In the genomic region with DNA sequence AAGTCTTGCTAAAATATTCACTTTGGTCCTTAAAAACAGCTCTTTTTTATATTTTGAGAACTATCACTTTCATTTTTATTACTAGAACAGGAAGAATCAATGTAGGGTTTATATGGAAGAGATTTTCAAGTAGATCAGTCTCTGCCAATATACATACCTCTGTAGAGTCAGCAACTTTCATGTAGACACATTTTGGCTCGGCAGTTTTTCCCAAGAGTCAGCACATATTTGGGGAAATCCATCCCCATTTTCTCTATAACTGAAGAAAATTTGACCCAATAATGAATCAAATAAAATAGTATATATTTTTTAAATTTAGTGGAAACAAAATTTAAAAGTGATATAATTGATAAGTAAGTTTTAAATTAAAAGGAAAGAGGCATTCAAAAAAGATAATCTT, we compare ENCODE assay signal across 18 cellular contexts.
DNase-seq lines count a peak whose midpoint lies in the region; ATAC-seq, FAIRE-seq and TF ChIP-seq lines count a peak whose summit lies in the region.
"Had no signal": no experiment of that assay in that cellular context is flagged by ENCODE, and none has a peak within 500 bp of the region (broad histone marks: within the 10 kb centered on the region; RNA-seq: fewer than 3 reads in every experiment).

No MANE protein-coding gene starts in this region.

- POLR2A ChIA-PET in A549 (lab: Yijun Ruan, JAX) (no interaction called here), IMR-90 (lab: Charles Lee; ENCODE audit: unreplicated experiment) (no interaction called here)

- no peak overlapping the region for H3K4ac ChIP-seq in IMR-90 (ENCODE audit: low read depth, low read length)

- no peaks in the 10 kb centered on the region for H3K36me3 ChIP-seq in IMR-90 (ENCODE audit: control insufficient read depth, insufficient read depth, low read length)
- no peaks in the 10 kb centered on the region for H3K36me3 ChIP-seq in kidney (ENCODE audit: control insufficient read depth in 1 of 2, insufficient read depth in 2 of 2, low read length in 2 of 2)
- H3K36me3 ChIP-seq in effector memory CD4-positive, alpha-beta T cell (ENCODE audit: control insufficient read depth, insufficient read depth, low read length): no peaks in the 10 kb centered on the region
- H3K36me3 ChIP-seq: BLaER1 treated with 17β-estradiol and CSF1 and Interleukin-3, amounts not matched to agents 10 nM and 100 nM had no signal

- no peak overlapping the region for H3K56ac ChIP-seq in IMR-90 (ENCODE audit: extremely low read depth, insufficient read depth, low read length)

- no peak overlapping the region for H3K23ac ChIP-seq in IMR-90 (ENCODE audit: low read depth, low read length)

- no peak overlapping the region for H2BK15ac ChIP-seq in IMR-90 (ENCODE audit: low read depth, low read length)

- H3K9me1 ChIP-seq in IMR-90 (ENCODE audit: insufficient read depth, low read length): no peaks in the 10 kb centered on the region

- H2AFZ ChIP-seq in IMR-90 (replicated peaks; ENCODE audit: low read length, poor library complexity): no peak overlapping the region

- intact Hi-C loops in IMR-90 (cut with micrococcal nuclease): no loop called here
- intact Hi-C loops in kidney (cut with DNase I): no loop called here

- H2BK20ac ChIP-seq in IMR-90 (ENCODE audit: low read depth, low read length): no peak overlapping the region

- DNase-seq in A549 (ENCODE audit: low read depth in 1 of 2, low spot score in 1 of 2) (no peak), IMR-90 (no peak), kidney (no peak)
- no peak for DNase-seq in effector memory CD4-positive, alpha-beta T cell
- DNase-seq: 8988T; AML-193; Caco-2; Calu3; CD4-positive, alpha-beta T cell; CD8-positive, alpha-beta T cell; DMS79 treated with DMSO at 0.1 percent for 48 hours; GF-D8 had no signal

- H4K91ac ChIP-seq in IMR-90 (ENCODE audit: insufficient read depth, low read depth, low read length): no peak overlapping the region

- no peaks in the 10 kb centered on the region for H3K27me3 ChIP-seq in IMR-90 (ENCODE audit: control insufficient read depth, insufficient read depth, low read length)
- H3K27me3 ChIP-seq in effector memory CD4-positive, alpha-beta T cell (replicated peaks; ENCODE audit: control insufficient read depth, insufficient read depth, low read length, poor library complexity, severe bottlenecking): no peaks in the 10 kb centered on the region
- H3K27me3 ChIP-seq: BLaER1 treated with 17β-estradiol and CSF1 and Interleukin-3, amounts not matched to agents 10 nM and 100 nM had no signal

- in situ Hi-C loops in IMR-90 (cut with MboI; ENCODE audit: low sequenced_read_pairs): no loop called here

- 56% methylated on average over 1 of the region's 1 CpG for WGBS in A549 (ENCODE audit: missing lambda C conversion rate)
- WGBS in IMR-90 (ENCODE audit: extremely low coverage in 2 of 2, insufficient read length in 1 of 2), 2 experiments: no CpG with 5 or more reads among the region's 1 CpG

- no peak overlapping the region for H3K14ac ChIP-seq in IMR-90 (replicated peaks; ENCODE audit: low read depth, low read length)

- no peaks in the 10 kb centered on the region for H3K79me1 ChIP-seq in IMR-90 (ENCODE audit: low read depth in 1 of 2, low read length in 2 of 2)

- TF ChIP-seq CTCF in A549 (IDR thresholded peaks at IDR 0.05) (no peak), IMR-90 (conservative IDR thresholded peaks at IDR 0.05; ENCODE audit: low read depth, low read length) (no peak), kidney (IDR thresholded peaks at IDR 0.05; ENCODE audit: borderline replicate concordance, extremely low read depth, insufficient read depth) (no peak)

- H3K9me3 ChIP-seq in A549: no peaks in the 10 kb centered on the region
- H3K9me3 ChIP-seq in IMR-90 (ENCODE audit: control insufficient read depth, insufficient read depth, low read length): no peaks in the 10 kb centered on the region
- H3K9me3 ChIP-seq in kidney (ENCODE audit: control insufficient read depth in 1 of 2, low read length in 2 of 2): no peaks in the 10 kb centered on the region
- no peaks in the 10 kb centered on the region for H3K9me3 ChIP-seq in effector memory CD4-positive, alpha-beta T cell (ENCODE audit: control insufficient read depth, low read length)
- H3K9me3 ChIP-seq: BLaER1 treated with 17β-estradiol and CSF1 and Interleukin-3, amounts not matched to agents 10 nM and 100 nM; Caco-2 had no signal

- no peak overlapping the region for H2AK5ac ChIP-seq in IMR-90 (ENCODE audit: low read depth, low read length)

- no peaks in the 10 kb centered on the region for H4K20me1 ChIP-seq in IMR-90 (ENCODE audit: insufficient read depth, low read length)
- H4K20me1 ChIP-seq: BLaER1 treated with 17β-estradiol and CSF1 and Interleukin-3, amounts not matched to agents 10 nM and 100 nM had no signal

- TF ChIP-seq EP300 in A549 (IDR thresholded peaks at IDR 0.05): no peak

- no peak overlapping the region for H3K18ac ChIP-seq in IMR-90 (ENCODE audit: low read depth, low read length)

- H2BK5ac ChIP-seq in IMR-90 (ENCODE audit: low read depth, low read length, poor library complexity, severe bottlenecking): no peak overlapping the region

- no peak overlapping the region for H2AK9ac ChIP-seq in IMR-90 (replicated peaks; ENCODE audit: low read depth, low read length, poor library complexity)

- BruUV-seq in IMR-90 (replicated peaks; lab: Mats Ljungman, UMichigan): no TSS peak

- dilution Hi-C loops in IMR-90 (cut with HindIII; ENCODE audit: low sequenced_read_pairs, unreplicated experiment): no loop called here

- TF ChIP-seq POLR2A in A549 (IDR thresholded peaks at IDR 0.05; ENCODE audit: low read length) (no peak), IMR-90 (IDR thresholded peaks at IDR 0.05; ENCODE audit: low read depth, low read length) (no peak)

- TF ChIP-seq RAD21 in A549 (conservative IDR thresholded peaks at IDR 0.05 in 1 of 2, IDR thresholded peaks at IDR 0.05 in 1 of 2): no peak
- TF ChIP-seq RAD21 in IMR-90 (IDR thresholded peaks at IDR 0.05; ENCODE audit: low read length): no peak

- no peak overlapping the region for H4K8ac ChIP-seq in IMR-90 (ENCODE audit: low read depth in 2 of 2, low read length in 2 of 2)

- H3K4me3 ChIP-seq in A549: no peak overlapping the region
- H3K4me3 ChIP-seq in IMR-90 (ENCODE audit: insufficient read depth, low read depth, low read length): no peak overlapping the region
- no peak overlapping the region for H3K4me3 ChIP-seq in kidney (ENCODE audit: low read length in 2 of 2)
- H3K4me3 ChIP-seq in effector memory CD4-positive, alpha-beta T cell (ENCODE audit: insufficient read depth, low read depth, low read length, poor library complexity, severe bottlenecking): no peak overlapping the region
- H3K4me3 ChIP-seq: BLaER1 treated with 17β-estradiol and CSF1 and Interleukin-3, amounts not matched to agents 10 nM and 100 nM had no signal

- no peak overlapping the region for H2BK120ac ChIP-seq in IMR-90 (ENCODE audit: low read depth, low read length)

- FAIRE-seq in A549 (lab: Jason Lieb, UNC): no peak
- FAIRE-seq in kidney (lab: Jason Lieb, UNC): peak; percentile 38
- FAIRE-seq: D721Med, GM12891, GM19239 had no signal

- H3K9ac ChIP-seq in IMR-90 (ENCODE audit: low read depth, low read length): no peak overlapping the region
- no peak overlapping the region for H3K9ac ChIP-seq in kidney (ENCODE audit: low read length in 2 of 2)
- H3K9ac ChIP-seq: BLaER1 treated with 17β-estradiol and CSF1 and Interleukin-3, amounts not matched to agents 10 nM and 100 nM had no signal

- no peaks in the 10 kb centered on the region for H3K4me1 ChIP-seq in A549
- no peaks in the 10 kb centered on the region for H3K4me1 ChIP-seq in IMR-90 (ENCODE audit: control insufficient read depth, insufficient read depth, low read length)
- H3K4me1 ChIP-seq in kidney (ENCODE audit: control insufficient read depth in 1 of 2, insufficient read depth in 1 of 2, low read depth in 1 of 2, low read length in 2 of 2): no peaks in the 10 kb centered on the region
- H3K4me1 ChIP-seq in effector memory CD4-positive, alpha-beta T cell (ENCODE audit: control insufficient read depth, insufficient read depth, low read length, poor library complexity, severe bottlenecking): no peaks in the 10 kb centered on the region
- H3K4me1 ChIP-seq: BLaER1 treated with 17β-estradiol and CSF1 and Interleukin-3, amounts not matched to agents 10 nM and 100 nM; Caco-2 had no signal

- no peak overlapping the region for H3K27ac ChIP-seq in A549
- H3K27ac ChIP-seq in IMR-90 (ENCODE audit: insufficient read depth, low read length): no peak overlapping the region
- H3K27ac ChIP-seq in kidney (ENCODE audit: low read depth in 2 of 2, low read length in 2 of 2): no peak overlapping the region
- H3K27ac ChIP-seq in effector memory CD4-positive, alpha-beta T cell (ENCODE audit: insufficient read depth, low read length, poor library complexity, severe bottlenecking): no peak overlapping the region
- H3K27ac ChIP-seq: BLaER1 treated with 17β-estradiol and CSF1 and Interleukin-3, amounts not matched to agents 10 nM and 100 nM; C4-2B had no signal

- ATAC-seq in A549 (no peak), IMR-90 (ENCODE audit: low read depth) (no peak), HG03039 (IDR thresholded peaks at IDR 0.05; ENCODE audit: unreplicated experiment) (no peak)
- ATAC-seq: CD8-positive, alpha-beta T cell had no signal

- H4K5ac ChIP-seq in IMR-90 (ENCODE audit: low read depth, low read length): no peak overlapping the region

- CTCF ChIA-PET in A549 (lab: Yijun Ruan, JAX): no interaction called here
- CTCF ChIA-PET in IMR-90 (lab: Yijun Ruan, JAX): no interaction called here

- H3K4me2 ChIP-seq in A549 (no peak overlapping the region), IMR-90 (ENCODE audit: low read depth, low read length) (no peak overlapping the region)
- H3K4me2 ChIP-seq: BLaER1 treated with 17β-estradiol and CSF1 and Interleukin-3, amounts not matched to agents 10 nM and 100 nM had no signal

TF ChIP-seq in A549, 52 proteins besides CTCF, POLR2A, EP300 and RAD21:
- TF ChIP-seq MAFK (IDR thresholded peaks at IDR 0.05; ENCODE audit: partially characterized antibody) (peak; percentile 37), ZC3H11A (IDR thresholded peaks at IDR 0.05) (no peak)

TF ChIP-seq in IMR-90, 13 proteins besides CTCF, POLR2A, EP300 and RAD21:
- TF ChIP-seq, protein P1, sequence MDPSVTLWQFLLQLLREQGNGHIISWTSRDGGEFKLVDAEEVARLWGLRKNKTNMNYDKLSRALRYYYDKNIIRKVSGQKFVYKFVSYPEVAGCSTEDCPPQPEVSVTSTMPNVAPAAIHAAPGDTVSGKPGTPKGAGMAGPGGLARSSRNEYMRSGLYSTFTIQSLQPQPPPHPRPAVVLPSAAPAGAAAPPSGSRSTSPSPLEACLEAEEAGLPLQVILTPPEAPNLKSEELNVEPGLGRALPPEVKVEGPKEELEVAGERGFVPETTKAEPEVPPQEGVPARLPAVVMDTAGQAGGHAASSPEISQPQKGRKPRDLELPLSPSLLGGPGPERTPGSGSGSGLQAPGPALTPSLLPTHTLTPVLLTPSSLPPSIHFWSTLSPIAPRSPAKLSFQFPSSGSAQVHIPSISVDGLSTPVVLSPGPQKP (IDR thresholded peaks at IDR 0.05; ENCODE audit: borderline replicate concordance, low read depth, low read length): no peak
- no peak for TF ChIP-seq RFX5 (IDR thresholded peaks at IDR 0.05; ENCODE audit: low read depth, low read length)
- no peak for TF ChIP-seq RCOR1 (IDR thresholded peaks at IDR 0.05; ENCODE audit: insufficient replicate concordance, low read length)
- TF ChIP-seq MXI1 (IDR thresholded peaks at IDR 0.05; ENCODE audit: borderline replicate concordance, low read depth, low read length): no peak
- peak; percentile 44; the same call in 1 of the 2 replicates for TF ChIP-seq MAFK (IDR thresholded peaks at IDR 0.05; ENCODE audit: low read depth, low read length)
